14 cellular contexts compared by ENCODE assay signal in genomic region chr11:27716850-27717249, GRCh38. TPM values are rescaled to one million over a fixed set of nuclear protein-coding genes. Genes with fewer than 3 reads are reported as not detected.
A peak's percentile ranks its signal among the peaks of the same experiment; 100 is the strongest.
DNase-seq lines count a peak whose midpoint lies in the region; ATAC-seq and TF ChIP-seq lines count a peak whose summit lies in the region.
"Had no signal": no experiment of that assay in that cellular context is flagged by ENCODE, and none has a peak within 500 bp of the region (broad histone marks: within the 10 kb centered on the region; RNA-seq: fewer than 3 reads in every experiment).

No MANE protein-coding gene starts in this region.

- H3K27me3 Mint-ChIP-seq in HFFc6 (ENCODE audit: insufficient read depth): no peaks in the 10 kb centered on the region; the same call in 1 of the 2 replicates
- peaks cover 45 to 72% (median 62%) of the 10 kb centered on the region in 5 donors for H3K27me3 Mint-ChIP-seq in naive thymus-derived CD4-positive, alpha-beta T cell

- H3K4me3 ChIP-seq in naive thymus-derived CD4-positive, alpha-beta T cell (ENCODE audit: low read length): no peak overlapping the region
- H3K4me3 ChIP-seq: left lung had no signal

- CTCF ChIA-PET in naive thymus-derived CD4-positive, alpha-beta T cell (lab: Charles Lee): no interaction called here
- CTCF ChIA-PET in GM10248 (lab: Yijun Ruan, JAX): interaction anchor here (0.9 to 2.2 kb wide), 4 partner anchors 10 to 28 kb away, joined by 3 to 13 read pairs (median 6); partner anchors contain the start of gene BDNF

- no peaks in the 10 kb centered on the region for H3K36me3 Mint-ChIP-seq in HFFc6 (ENCODE audit: low read depth)
- H3K36me3 Mint-ChIP-seq in naive thymus-derived CD4-positive, alpha-beta T cell: peaks cover 0 to 10% (median 0%) of the 10 kb centered on the region in 5 donors

- peak; percentile 49; the same call in 1 of the 2 replicates for TF ChIP-seq CTCF in HFFc6 (IDR thresholded peaks at IDR 0.05)
- TF ChIP-seq CTCF in GM10248 (IDR thresholded peaks at IDR 0.05; ENCODE audit: control extremely low read depth, extremely low read depth, low read depth, missing control alignments): no peak

- peaks cover 61% of the 10 kb centered on the region for H3K4me1 Mint-ChIP-seq in HFFc6 (ENCODE audit: low read depth)
- H3K4me1 Mint-ChIP-seq in naive thymus-derived CD4-positive, alpha-beta T cell: peaks cover 0 to 15% (median 5%) of the 10 kb centered on the region in 7 donors

- no peak overlapping the region for H3K27ac ChIP-seq in naive thymus-derived CD4-positive, alpha-beta T cell (ENCODE audit: low read depth, low read length)
- H3K27ac ChIP-seq: left lung had no signal

- H3K9me3 Mint-ChIP-seq in HFFc6: no peaks in the 10 kb centered on the region
- peaks cover 0 to 23% (median 15%) of the 10 kb centered on the region in 11 donors for H3K9me3 Mint-ChIP-seq in naive thymus-derived CD4-positive, alpha-beta T cell
- H3K9me3 Mint-ChIP-seq: nephron had no signal

- intact Hi-C loops in naive thymus-derived CD4-positive, alpha-beta T cell (cut with micrococcal nuclease): no loop called here

- POLR2A ChIA-PET in naive thymus-derived CD4-positive, alpha-beta T cell (lab: Charles Lee): no interaction called here
- POLR2A ChIA-PET in GM10248 (lab: Yijun Ruan, JAX): no interaction called here

- H3K27me3 ChIP-seq in naive thymus-derived CD4-positive, alpha-beta T cell (ENCODE audit: control insufficient read depth in 2 of 2, insufficient read depth in 2 of 2, low read length in 2 of 2): peaks cover 0 to 5% of the 10 kb centered on the region in 2 donors

- DNase-seq in AG20443 (ENCODE audit: low spot score): peak; percentile 62
- DNase-seq in HFFc6: peak; percentile 57
- DNase-seq in cerebellar cortex (ENCODE audit: low spot score): peak; percentile 85
- DNase-seq in kidney glomerular epithelial cell (lab: John Stamatoyannopoulos, UW): peak; percentile 2
- no peak for DNase-seq in T-helper 1 cell
- DNase-seq in naive thymus-derived CD4-positive, alpha-beta T cell: no peak
- DNase-seq in GM10248 (ENCODE audit: extremely low spot score): no peak
- DNase-seq: activated naive CD8-positive, alpha-beta T cell treated with anti-CD3 and anti-CD28 coated beads, Interleukin-2, amount 50 U/mL, for 24 hours; CD8-positive, alpha-beta memory T cell; head of caudate nucleus; left lung had no signal

- H3K36me3 ChIP-seq in naive thymus-derived CD4-positive, alpha-beta T cell (ENCODE audit: control insufficient read depth in 2 of 3, insufficient read depth in 3 of 3, low read length in 3 of 3): no peaks in the 10 kb centered on the region
- H3K36me3 ChIP-seq: left lung had no signal

- H3K27ac Mint-ChIP-seq in HFFc6: peak overlapping the region; percentile 65
- no peak overlapping the region for H3K27ac Mint-ChIP-seq in naive thymus-derived CD4-positive, alpha-beta T cell
- H3K27ac Mint-ChIP-seq: activated naive CD8-positive, alpha-beta T cell treated with anti-CD3 and anti-CD28 coated beads, Interleukin-2, amount 50 U/mL, for 24 hours; CD8-positive, alpha-beta memory T cell; nephron; stimulated activated naive CD8-positive, alpha-beta T cell treated with anti-CD3 and anti-CD28 coated beads, Interleukin-15, Interleukin-2, amounts not matched to agents 100 ng/mL and 50 ng/mL, for 24 hours had no signal

- ATAC-seq in GM19023 (IDR thresholded peaks at IDR 0.05; ENCODE audit: unreplicated experiment): no peak
- no peak for ATAC-seq in naive thymus-derived CD4-positive, alpha-beta T cell
- ATAC-seq: activated naive CD8-positive, alpha-beta T cell treated with anti-CD3 and anti-CD28 coated beads, Interleukin-2, amount 50 U/mL, for 24 hours; left lung had no signal

- H3K9me3 ChIP-seq in naive thymus-derived CD4-positive, alpha-beta T cell (ENCODE audit: control insufficient read depth in 2 of 3, low read length in 3 of 3): no peaks in the 10 kb centered on the region
- H3K9me3 ChIP-seq: left lung had no signal

- H3K4me3 Mint-ChIP-seq in HFFc6: peak overlapping the region; percentile 39; the same call in 1 of the 2 replicates
- no peak overlapping the region for H3K4me3 Mint-ChIP-seq in naive thymus-derived CD4-positive, alpha-beta T cell
- H3K4me3 Mint-ChIP-seq: activated naive CD8-positive, alpha-beta T cell treated with anti-CD3 and anti-CD28 coated beads, Interleukin-2, amount 50 U/mL, for 24 hours; CD8-positive, alpha-beta memory T cell; stimulated activated naive CD8-positive, alpha-beta T cell treated with anti-CD3 and anti-CD28 coated beads, Interleukin-15, Interleukin-2, amounts not matched to agents 100 ng/mL and 50 ng/mL, for 24 hours had no signal

- H3K4me1 ChIP-seq in naive thymus-derived CD4-positive, alpha-beta T cell (ENCODE audit: control insufficient read depth in 2 of 2, insufficient read depth in 2 of 2, low read length in 2 of 2): no peaks in the 10 kb centered on the region

RNA-seq across cellular contexts. Expression of gene BDNF, which starts 16.6 kb away (rescaled TPM):
- 10 to 100 TPM; 62.1 to 92.2 (median 90.0) TPM for total RNA-seq in HFFc6 (2021; fragmentation: NEBNext Ultra II Directional; extraction: Animal tissue kit (Norgen Biotek cat#: 25700))
- not detected for total RNA-seq in naive thymus-derived CD4-positive, alpha-beta T cell
- polyA plus RNA-seq in naive thymus-derived CD4-positive, alpha-beta T cell: not detected
- total RNA-seq: CD8-positive, alpha-beta memory T cell had no signal
- polyA plus RNA-seq: CD8-positive, alpha-beta memory T cell had no signal

Comparison
In these comparisons a context has a peak if more than half of its experiments do, and no peak if none do; other contexts are left out.
1. DNase-seq: peak in AG20443 (single experiment), HFFc6 (single experiment), cerebellar cortex (single experiment) and kidney glomerular epithelial cell (single experiment); none in T-helper 1 cell (0 of 5), naive thymus-derived CD4-positive, alpha-beta T cell (0 of 9) and GM10248 (single experiment).
2. RNA of gene BDNF, which starts 16.6 kb away (total RNA-seq): 62.1 to 92.2 TPM in HFFc6; not detected in naive thymus-derived CD4-positive, alpha-beta T cell; every median in the first group is over 10 times any median in the second.